Comparison of ENCODE assay signal across 23 cellular contexts in the genomic region with DNA sequence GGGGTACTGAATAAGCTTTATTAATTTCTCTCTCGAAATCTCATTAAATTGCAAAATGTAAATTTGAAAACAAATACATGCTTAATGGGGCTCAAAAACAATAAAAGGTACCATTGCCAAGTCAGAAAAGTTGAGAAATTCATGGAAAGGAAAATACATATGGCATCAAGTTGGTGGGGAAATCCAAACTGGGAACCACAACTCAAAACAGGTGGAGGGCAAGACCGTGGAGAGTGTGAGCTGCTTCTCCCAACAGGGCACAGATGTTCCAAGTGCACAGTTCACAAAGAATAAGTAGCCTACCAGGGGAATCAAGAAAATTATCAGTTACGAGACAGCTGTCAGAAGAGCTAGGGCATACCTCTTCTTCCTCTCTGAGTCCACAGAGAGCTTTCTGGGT. TPM values are rescaled to one million over a fixed set of nuclear protein-coding genes. Genes with fewer than 3 reads are reported as not detected.
"Had no signal": no experiment of that assay in that cellular context is flagged by ENCODE, and none has a peak within 500 bp of the region (broad histone marks: within the 10 kb centered on the region; RNA-seq: fewer than 3 reads in every experiment).

No MANE protein-coding gene starts in this region.

- H2AFZ ChIP-seq: PC-9 had no signal

- DNase-seq: activated B cell treated with CpG ODN at 0.5 μM for 24 hours; activated CD4-positive, alpha-beta T cell treated with anti-CD3 and anti-CD28 coated beads for 1 hour; activated CD4-positive, alpha-beta T cell treated with anti-CD3 and anti-CD28 coated beads, Interleukin-2, amount 10 ng/mL, durations not matched to agents 24 days and 14 days; activated CD4-positive, alpha-beta T cell treated with anti-CD3 and anti-CD28 coated beads, Interleukin-2, amount 50 U/mL, for 48 hours; activated CD8-positive, alpha-beta memory T cell treated with anti-CD3 and anti-CD28 coated beads, Interleukin-2, amount 10 ng/mL, durations not matched to agents 7 days and 5 days; activated effector memory CD4-positive, alpha-beta T cell treated with Interleukin-2 at 50 U/mL for 16 hours; activated naive CD4-positive, alpha-beta T cell; activated T-cell treated with anti-CD3 and anti-CD28 coated beads, Interleukin-2, amount 50 U/mL, for 24 hours; aorta; central memory CD4-positive, alpha-beta T cell; KG1; NCI-H1092; NCI-H1417; NCI-H2029 treated with DMSO at 0.1 percent for 48 hours; NCI-H446; NCI-H526; PC-9; SHP77 treated with DMSO at 0.1 percent for 48 hours; T-helper 9 cell had no signal

- H3K36me3 ChIP-seq: breast epithelium had no signal

- H3K4me2 ChIP-seq: PC-9 had no signal

- H3K9me3 ChIP-seq: breast epithelium had no signal

- H3K4me1 ChIP-seq: breast epithelium had no signal

- H3K4me3 ChIP-seq: breast epithelium, PC-9 had no signal

- H3K27ac ChIP-seq: breast epithelium, PC-9 had no signal

RNA-seq across cellular contexts. Expression of a gene that starts 26.6 kb away (rescaled TPM):
- total RNA-seq: activated B cell treated with CpG ODN at 0.5 μM for 24 hours; activated CD4-positive, alpha-beta T cell treated with anti-CD3 and anti-CD28 coated beads, Interleukin-2, amount 10 ng/mL, durations not matched to agents 24 days and 14 days; activated CD8-positive, alpha-beta memory T cell treated with anti-CD3 and anti-CD28 coated beads, Interleukin-2, amount 10 ng/mL, durations not matched to agents 7 days and 5 days; activated T-helper 1 cell treated with anti-CD3 and anti-CD28 coated beads, Interleukin-12 subunit alpha, Interleukin-12 subunit beta, Interleukin-2, Interleukin-4 antibody, amounts not matched to agents 30 ng/mL and 10 ng/mL and 1 ng/mL, durations not matched to agents 14 hours and 24 hours and 36 hours; MCF 10A; PC-9; SK-MEL-5 had no signal
